In genomic region chr14:24146978-24147760, GRCh38 we compare ENCODE assay signal across 1 cellular context.
TF ChIP-seq lines count a peak whose summit lies in the region.

RNF31 (plus strand) TSS chr14:24147498; CDS start chr14:24147699, 201 bp downstream.

TF ChIP-seq in HepG2, 621 proteins besides CTCF, POLR2A, EP300 and RAD21 (continued from another document and continues in another):
- TF ChIP-seq ZNF136 (CRISPR knock-in tag; IDR thresholded peaks at IDR 0.05; ENCODE audit: low read depth) (no peak), BORCS8-MEF2B (CRISPR knock-in tag; IDR thresholded peaks at IDR 0.05) (peak; percentile 84), MBD4 (IDR thresholded peaks at IDR 0.05; ENCODE audit: borderline replicate concordance, low read length) (no peak), TFE3 (CRISPR knock-in tag; IDR thresholded peaks at IDR 0.05) (peak; percentile 67; the same call in 1 of the 2 replicates), GATA4 (IDR thresholded peaks at IDR 0.05; ENCODE audit: borderline replicate concordance, low read depth) (peak; percentile 45), SRF (IDR thresholded peaks at IDR 0.05; ENCODE audit: low read depth, low read length) (peak; percentile 63; the same call in 1 of the 2 replicates), ZNF329 (CRISPR knock-in tag; IDR thresholded peaks at IDR 0.05; ENCODE audit: low read depth) (no peak), PHF20 (CRISPR knock-in tag; IDR thresholded peaks at IDR 0.05) (no peak), PTBP1 (IDR thresholded peaks at IDR 0.05; ENCODE audit: low read depth, low read length, poor library complexity, severe bottlenecking) (no peak), ZNF704 (CRISPR knock-in tag; IDR thresholded peaks at IDR 0.05; ENCODE audit: borderline replicate concordance) (peak; percentile 77; the same call in 1 of the 2 replicates), ATF4 (CRISPR knock-in tag; IDR thresholded peaks at IDR 0.05) (no peak), ZNF691 (CRISPR knock-in tag; IDR thresholded peaks at IDR 0.05; ENCODE audit: borderline replicate concordance, low read depth) (no peak; the same call in 1 of the 2 replicates), DRAP1 (CRISPR knock-in tag; IDR thresholded peaks at IDR 0.05) (peak; percentile 97), BCL6 (CRISPR knock-in tag; IDR thresholded peaks at IDR 0.05) (no peak; the same call in 1 of the 2 replicates), ETS1 (CRISPR knock-in tag; IDR thresholded peaks at IDR 0.05) (peak; percentile 19; the same call in 1 of the 2 replicates), MXD4 (CRISPR knock-in tag; IDR thresholded peaks at IDR 0.05) (peak; percentile 96), HNRNPL (IDR thresholded peaks at IDR 0.05; ENCODE audit: low read depth, low read length) (peak; percentile 82), GATAD2A (CRISPR knock-in tag; IDR thresholded peaks at IDR 0.05) (no peak), SMAD1 (CRISPR knock-in tag; IDR thresholded peaks at IDR 0.05; ENCODE audit: borderline replicate concordance, low read depth) (peak; percentile 26; the same call in 1 of the 2 replicates), CCDC6 (CRISPR knock-in tag; IDR thresholded peaks at IDR 0.05) (no peak), ZNF773 (CRISPR knock-in tag; IDR thresholded peaks at IDR 0.05; ENCODE audit: borderline replicate concordance) (peak; percentile 90; the same call in 1 of the 2 replicates), AGO2 (optimal IDR thresholded peaks at IDR 0.05; ENCODE audit: low read depth, low read length) (peak; percentile 84), KLF9 (CRISPR knock-in tag; IDR thresholded peaks at IDR 0.05; ENCODE audit: low read depth) (no peak), ZNF343 (CRISPR knock-in tag; IDR thresholded peaks at IDR 0.05) (no peak; the same call in 1 of the 2 replicates), ZNF563 (CRISPR knock-in tag; IDR thresholded peaks at IDR 0.05) (no peak), SIX1 (CRISPR knock-in tag; IDR thresholded peaks at IDR 0.05; ENCODE audit: borderline replicate concordance) (peak; percentile 52; the same call in 1 of the 2 replicates), CBX1 (IDR thresholded peaks at IDR 0.05; ENCODE audit: low read depth) (peak; percentile 15), HOXD1 (CRISPR knock-in tag; IDR thresholded peaks at IDR 0.05) (peak; percentile 12), ERF (CRISPR knock-in tag; IDR thresholded peaks at IDR 0.05) (no peak), SNAPC5 (CRISPR knock-in tag; IDR thresholded peaks at IDR 0.05; ENCODE audit: borderline replicate concordance) (0 out of 2 replicates have a peak, but pooled peaks have one; percentile 91), ZMYM4 (CRISPR knock-in tag; IDR thresholded peaks at IDR 0.05) (no peak), MNT (IDR thresholded peaks at IDR 0.05) (peak; percentile 37), PAWR (CRISPR knock-in tag; IDR thresholded peaks at IDR 0.05; ENCODE audit: borderline replicate concordance) (peak; percentile 5; the same call in 1 of the 2 replicates), CBX5 (CRISPR knock-in tag; IDR thresholded peaks at IDR 0.05; ENCODE audit: borderline replicate concordance) (0 out of 2 replicates have a peak, but pooled peaks have one; percentile 39), RARA (CRISPR knock-in tag; IDR thresholded peaks at IDR 0.05) (0 out of 2 replicates have a peak, but pooled peaks have one; percentile 13), ZNF232 (CRISPR knock-in tag; IDR thresholded peaks at IDR 0.05; ENCODE audit: borderline replicate concordance) (peak; percentile 49), RFX1 (IDR thresholded peaks at IDR 0.05) (no peak), ZNF274 (CRISPR knock-in tag; IDR thresholded peaks at IDR 0.05) (peak; percentile 19), KDM5A (IDR thresholded peaks at IDR 0.05; ENCODE audit: borderline replicate concordance, low read length) (peak; percentile 95), ZNF326 (CRISPR knock-in tag; IDR thresholded peaks at IDR 0.05; ENCODE audit: borderline replicate concordance) (no peak; the same call in 1 of the 2 replicates), SIX4 (CRISPR knock-in tag; IDR thresholded peaks at IDR 0.05) (peak; percentile 51), ZNF275 (CRISPR knock-in tag; IDR thresholded peaks at IDR 0.05; ENCODE audit: borderline replicate concordance) (peak; percentile 85), LCORL (IDR thresholded peaks at IDR 0.05) (0 out of 2 replicates have a peak, but pooled peaks have one; percentile 14), LCORL (CRISPR knock-in tag; IDR thresholded peaks at IDR 0.05) (no peak), TERF1 (CRISPR knock-in tag; IDR thresholded peaks at IDR 0.05) (peak; percentile 86; the same call in 1 of the 2 replicates), GABPB1 (CRISPR knock-in tag; IDR thresholded peaks at IDR 0.05) (peak; percentile 89), ZNF746 (CRISPR knock-in tag; IDR thresholded peaks at IDR 0.05) (no peak), ZNF414 (CRISPR knock-in tag; IDR thresholded peaks at IDR 0.05) (no peak), TIGD3 (CRISPR knock-in tag; IDR thresholded peaks at IDR 0.05; ENCODE audit: borderline replicate concordance) (no peak), POGZ (CRISPR knock-in tag; IDR thresholded peaks at IDR 0.05) (peak; percentile 67; the same call in 1 of the 2 replicates), ZNF737 (CRISPR knock-in tag; IDR thresholded peaks at IDR 0.05; ENCODE audit: borderline replicate concordance) (no peak), CREBL2 (CRISPR knock-in tag; IDR thresholded peaks at IDR 0.05; ENCODE audit: borderline replicate concordance) (no peak; the same call in 1 of the 2 replicates), ZNF331 (CRISPR knock-in tag; IDR thresholded peaks at IDR 0.05) (peak; percentile 46), ZBTB7B (CRISPR knock-in tag; IDR thresholded peaks at IDR 0.05) (no peak), ATF5 (CRISPR knock-in tag; IDR thresholded peaks at IDR 0.05; ENCODE audit: low read depth) (peak; percentile 18; the same call in 1 of the 2 replicates), KLF16 (CRISPR knock-in tag; IDR thresholded peaks at IDR 0.05) (peak in 1 of 2 experiments; percentile 72; a peak in 1 of 4 replicates), CHCHD3 (CRISPR knock-in tag; IDR thresholded peaks at IDR 0.05) (no peak), EED (CRISPR knock-in tag; IDR thresholded peaks at IDR 0.05) (0 out of 2 replicates have a peak, but pooled peaks have one; percentile 56), ZNF549 (CRISPR knock-in tag; IDR thresholded peaks at IDR 0.05) (peak; percentile 81; the same call in 1 of the 2 replicates), ELF1 (CRISPR knock-in tag; IDR thresholded peaks at IDR 0.05) (peak; percentile 90), TEAD3 (CRISPR knock-in tag; optimal IDR thresholded peaks at IDR 0.05; ENCODE audit: borderline replicate concordance) (no peak), NFRKB (IDR thresholded peaks at IDR 0.05) (no peak)
